ENCODE assay signal across 28 cellular contexts in genomic region chr5:4271193-4271592, GRCh38.
"Had no signal": no experiment of that assay in that cellular context is flagged by ENCODE, and none has a peak within 500 bp of the region (broad histone marks: within the 10 kb centered on the region; RNA-seq: fewer than 3 reads in every experiment).

No MANE protein-coding gene starts in this region.

- H3K4me3 ChIP-seq: colonic mucosa, coronary artery, dorsolateral prefrontal cortex, esophagus muscularis mucosa, esophagus squamous epithelium, gastrocnemius medialis, gastroesophageal sphincter, heart left ventricle, heart right ventricle, hepatocyte had no signal

- H3K27me3 ChIP-seq: colonic mucosa, dorsolateral prefrontal cortex, esophagus muscularis mucosa, esophagus squamous epithelium, foreskin keratinocyte, gastrocnemius medialis, gastroesophageal sphincter, heart left ventricle, heart right ventricle, hepatocyte had no signal

- H3K4me1 ChIP-seq: colonic mucosa, esophagus muscularis mucosa, esophagus squamous epithelium, foreskin keratinocyte, gastrocnemius medialis, gastroesophageal sphincter, heart left ventricle, heart right ventricle had no signal

- ATAC-seq: effector memory CD8-positive, alpha-beta T cell; esophagus mucosa; foreskin keratinocyte; gastrocnemius medialis; gastroesophageal sphincter; heart left ventricle; heart right ventricle had no signal

- H3K9me3 ChIP-seq: colonic mucosa, gastrocnemius medialis had no signal

- DNase-seq: colonic mucosa; cortex of kidney; dermis blood vessel endothelial cell; dorsolateral prefrontal cortex; effector CD4-positive, alpha-beta T cell; effector CD8-positive, alpha-beta T cell; effector memory CD4-positive, alpha-beta T cell; effector memory CD8-positive, alpha-beta T cell; endodermal cell; erythroblast; esophagus squamous epithelium; foreskin fibroblast; foreskin keratinocyte; foreskin melanocyte; gastrocnemius medialis; glutamatergic neuron; head of caudate nucleus; heart left ventricle; heart right ventricle had no signal

- H3K4me2 ChIP-seq: hepatocyte had no signal

- FAIRE-seq: endometrium, endothelial cell of umbilical vein, frontal cortex had no signal

- H2AFZ ChIP-seq: hepatocyte had no signal

- H3K36me3 ChIP-seq: colonic mucosa, esophagus muscularis mucosa, esophagus squamous epithelium, gastrocnemius medialis, gastroesophageal sphincter, heart left ventricle, heart right ventricle had no signal

- H3K79me2 ChIP-seq: hepatocyte had no signal

- H3K27ac ChIP-seq: colonic mucosa, coronary artery, dorsolateral prefrontal cortex, epithelial cell of prostate, esophagus muscularis mucosa, esophagus squamous epithelium, foreskin keratinocyte, gastrocnemius medialis, gastroesophageal sphincter, heart left ventricle, heart right ventricle, hepatocyte had no signal
